In the genomic region with DNA sequence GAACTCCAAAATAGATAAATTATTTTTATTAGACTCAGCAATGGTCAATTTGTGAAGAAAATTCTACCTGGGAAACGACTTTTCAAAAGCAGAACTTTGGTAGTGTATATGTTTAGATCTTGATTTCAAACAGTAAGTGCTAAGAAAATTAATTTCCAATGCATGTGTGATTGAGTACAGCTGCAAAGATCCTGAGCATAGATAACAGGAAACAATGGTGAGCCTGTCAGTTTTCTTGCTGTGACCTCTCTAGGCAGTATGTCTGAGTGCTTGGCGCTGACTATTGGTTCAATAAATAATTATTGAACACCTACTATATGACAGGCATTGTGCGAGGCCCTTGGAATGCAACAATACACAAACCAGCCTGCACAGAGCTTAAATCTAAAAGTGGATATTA, we compare ENCODE assay signal across 17 cellular contexts.
DNase-seq lines count a peak whose midpoint lies in the region; ATAC-seq and TF ChIP-seq lines count a peak whose summit lies in the region.
"Had no signal": no experiment of that assay in that cellular context is flagged by ENCODE, and none has a peak within 500 bp of the region (broad histone marks: within the 10 kb centered on the region; RNA-seq: fewer than 3 reads in every experiment).

No MANE protein-coding gene starts in this region.

- H3K9me2 ChIP-seq in SK-N-SH: no peaks in the 10 kb centered on the region

- H3K9ac ChIP-seq in SK-N-SH: no peak overlapping the region
- H3K9ac ChIP-seq: BLaER1 treated with 17β-estradiol and CSF1 and Interleukin-3, amounts not matched to agents 10 nM and 100 nM had no signal

- intact Hi-C loops in natural killer cell (cut with micrococcal nuclease): no loop called here

- H3K27me3 Mint-ChIP-seq in natural killer cell (ENCODE audit: low read depth in 2 of 2): no peaks in the 10 kb centered on the region
- H3K27me3 Mint-ChIP-seq: B cell had no signal

- no peak for TF ChIP-seq EP300 in SK-N-SH (IDR thresholded peaks at IDR 0.05; ENCODE audit: borderline replicate concordance in 1 of 2, low read depth in 1 of 2, low read length in 1 of 2)

- no peak overlapping the region for H3K4me3 Mint-ChIP-seq in natural killer cell
- H3K4me3 Mint-ChIP-seq: B cell; CD8-positive, alpha-beta T cell; H9 had no signal

- no peaks in the 10 kb centered on the region for H4K20me1 ChIP-seq in SK-N-SH (ENCODE audit: insufficient read depth)
- H4K20me1 ChIP-seq: BLaER1 treated with 17β-estradiol and CSF1 and Interleukin-3, amounts not matched to agents 10 nM and 100 nM had no signal

- ATAC-seq in natural killer cell: no peak
- ATAC-seq: CD8-positive, alpha-beta T cell; GM12878 had no signal

- peak; percentile 31 for DNase-seq in NCI-H748 (lab: John Stamatoyannopoulos, UW; ENCODE audit: unreplicated experiment)
- no peak for DNase-seq in NCI-H748 treated with DMSO at 0.1 percent for 48 hours (lab: John Stamatoyannopoulos, UW)
- peak; percentile 7 for DNase-seq in NCI-H146 (lab: John Stamatoyannopoulos, UW)
- DNase-seq in SK-N-SH: no peak
- no peak for DNase-seq in Kasumi-1 (lab: John Stamatoyannopoulos, UW)
- no peak for DNase-seq in natural killer cell
- DNase-seq in NCI-H2107 (lab: John Stamatoyannopoulos, UW): no peak
- DNase-seq: 8988T; CD8-positive, alpha-beta T cell; COR-L47; DMS 273 treated with DMSO at 0.1 percent for 48 hours; DMS79 treated with DMSO at 0.1 percent for 48 hours; EL; H9 had no signal

- POLR2A ChIA-PET in SK-N-SH (lab: Yijun Ruan, JAX): no interaction called here

- no peaks in the 10 kb centered on the region for H3K9me3 ChIP-seq in SK-N-SH
- H3K9me3 ChIP-seq: BLaER1 treated with 17β-estradiol and CSF1 and Interleukin-3, amounts not matched to agents 10 nM and 100 nM had no signal

- no peak overlapping the region for H3K27ac Mint-ChIP-seq in natural killer cell
- H3K27ac Mint-ChIP-seq: B cell; CD8-positive, alpha-beta T cell; H9 had no signal

- H3K4me1 ChIP-seq in SK-N-SH (ENCODE audit: control insufficient read depth in 1 of 2, insufficient read depth in 2 of 2, low read depth in 1 of 2, low read length in 1 of 2): peaks cover 0 to 7% of the 10 kb centered on the region in 2 experiments; a peak in 1 of 4 replicates
- H3K4me1 ChIP-seq: BLaER1 treated with 17β-estradiol and CSF1 and Interleukin-3, amounts not matched to agents 10 nM and 100 nM had no signal

- no peaks in the 10 kb centered on the region for H3K36me3 ChIP-seq in SK-N-SH (replicated peaks in 1 of 2; ENCODE audit: control insufficient read depth in 1 of 2, insufficient read depth in 2 of 2, low read length in 1 of 2)
- H3K36me3 ChIP-seq: BLaER1 treated with 17β-estradiol and CSF1 and Interleukin-3, amounts not matched to agents 10 nM and 100 nM had no signal

- TF ChIP-seq CTCF in SK-N-SH (IDR thresholded peaks at IDR 0.05) (no peak), natural killer cell (IDR thresholded peaks at IDR 0.05) (no peak)

- no peaks in the 10 kb centered on the region for H3K27me3 ChIP-seq in SK-N-SH (ENCODE audit: insufficient read depth)
- H3K27me3 ChIP-seq: BLaER1 treated with 17β-estradiol and CSF1 and Interleukin-3, amounts not matched to agents 10 nM and 100 nM had no signal

- peak overlapping the region in 1 of 2 experiments; percentile 22; a peak in 1 of 4 replicates for H3K27ac ChIP-seq in SK-N-SH (ENCODE audit: low read depth in 2 of 2, low read length in 1 of 2)
- H3K27ac ChIP-seq: BLaER1 treated with 17β-estradiol and CSF1 and Interleukin-3, amounts not matched to agents 10 nM and 100 nM had no signal

- no peak for TF ChIP-seq RAD21 in SK-N-SH (IDR thresholded peaks at IDR 0.05; ENCODE audit: low read length)

- no peaks in the 10 kb centered on the region for H3K4me1 Mint-ChIP-seq in natural killer cell
- H3K4me1 Mint-ChIP-seq: B cell, H9 had no signal

- no peaks in the 10 kb centered on the region for H3K79me2 ChIP-seq in SK-N-SH (ENCODE audit: insufficient read depth)

- H3K4me3 ChIP-seq in SK-N-SH (ENCODE audit: low read depth in 2 of 2, low read length in 1 of 2): no peak overlapping the region
- H3K4me3 ChIP-seq: BLaER1 treated with 17β-estradiol and CSF1 and Interleukin-3, amounts not matched to agents 10 nM and 100 nM; GM12878 had no signal

- peaks cover 12 to 13% of the 10 kb centered on the region in 2 donors for H3K9me3 Mint-ChIP-seq in natural killer cell
- H3K9me3 Mint-ChIP-seq: H9 had no signal

- H3K36me3 Mint-ChIP-seq in natural killer cell: peaks cover 8% of the 10 kb centered on the region
- H3K36me3 Mint-ChIP-seq: CD8-positive, alpha-beta T cell had no signal

- H2AFZ ChIP-seq in SK-N-SH (ENCODE audit: low read depth): no peak overlapping the region

- H3F3A ChIP-seq in SK-N-SH (replicated peaks; ENCODE audit: insufficient read depth): no peaks in the 10 kb centered on the region

- 71% methylated on average over 3 of the region's 3 CpGs for WGBS in SK-N-SH (ENCODE audit: low lambda C conversion rate)

- CTCF ChIA-PET in SK-N-SH (lab: Yijun Ruan, JAX): no interaction called here

- H3K4me2 ChIP-seq in SK-N-SH: no peak overlapping the region
- H3K4me2 ChIP-seq: BLaER1 treated with 17β-estradiol and CSF1 and Interleukin-3, amounts not matched to agents 10 nM and 100 nM had no signal

TF ChIP-seq in SK-N-SH, 30 proteins besides CTCF, POLR2A, EP300 and RAD21:
- TF ChIP-seq GATA2 (CRISPR knock-in tag; IDR thresholded peaks at IDR 0.05) (peak; percentile 54; the same call in 1 of the 2 replicates), EZH2phosphoT487 (IDR thresholded peaks at IDR 0.05; ENCODE audit: borderline replicate concordance, low read depth) (no peak), MXI1 (IDR thresholded peaks at IDR 0.05; ENCODE audit: low read depth, low read length) (no peak)

Comparison
In these comparisons a context has a peak if more than half of its experiments do, and no peak if none do; other contexts are left out.
1. DNase-seq: peak in NCI-H748 (single experiment) and NCI-H146 (single experiment); none in NCI-H748 treated with DMSO at 0.1 percent for 48 hours (single experiment), SK-N-SH (single experiment), Kasumi-1 (0 of 2), natural killer cell (single experiment) and NCI-H2107 (single experiment).